8 cellular contexts compared by ENCODE assay signal in genomic region chr10:3784510-3785250, GRCh38. TPM values are rescaled to one million over a fixed set of nuclear protein-coding genes. Genes with fewer than 3 reads are reported as not detected.
DNase-seq lines count a peak whose midpoint lies in the region; ATAC-seq and TF ChIP-seq lines count a peak whose summit lies in the region.

Gene KLF6 (minus strand): TSS chr10:3785209. CDS start chr10:3785014, 195 bp downstream.

- peak within 1 kb of the TSS; percentile 98 for H3K27ac Mint-ChIP-seq in Caco-2 (ENCODE audit: unreplicated experiment)
- H3K27ac Mint-ChIP-seq in osteocyte (ENCODE audit: unreplicated experiment), result peak within 1 kb of the TSS; percentile 99

- dilution Hi-C loops in IMR-90 (cut with HindIII; ENCODE audit: low sequenced_read_pairs, unreplicated experiment), result no loop called here

- H3K9me3 ChIP-seq in Caco-2 (no peaks in the 10 kb centered on the region), IMR-90 (ENCODE audit: control insufficient read depth, insufficient read depth, low read length) (no peaks in the 10 kb centered on the region; the same call in 1 of the 2 replicates)

- peak within 1 kb of the TSS; percentile 96 for H2AK9ac ChIP-seq in IMR-90 (replicated peaks; ENCODE audit: low read depth, low read length, poor library complexity)

- H3K4me1 ChIP-seq in Caco-2 (peaks cover 54% of the 10 kb centered on the region), IMR-90 (ENCODE audit: control insufficient read depth, insufficient read depth, low read length) (peaks cover 21% of the 10 kb centered on the region)

- H2AFZ ChIP-seq in IMR-90 (replicated peaks; ENCODE audit: low read length, poor library complexity), result peak within 1 kb of the TSS; percentile 46

- peak within 1 kb of the TSS; percentile 93 for H2BK120ac ChIP-seq in IMR-90 (ENCODE audit: low read depth, low read length)

- H3K27me3 ChIP-seq in Caco-2 (replicated peaks; ENCODE audit: control insufficient read depth, insufficient read depth, low read length), result no peaks in the 10 kb centered on the region
- no peaks in the 10 kb centered on the region for H3K27me3 ChIP-seq in IMR-90 (ENCODE audit: control insufficient read depth, insufficient read depth, low read length)

- peak within 1 kb of the TSS; percentile 81 for H2BK20ac ChIP-seq in IMR-90 (ENCODE audit: low read depth, low read length)

- H3K4ac ChIP-seq in IMR-90 (ENCODE audit: low read depth, low read length), result peak within 1 kb of the TSS; percentile 99

- H3K4me1 Mint-ChIP-seq in Caco-2 (ENCODE audit: low read depth, unreplicated experiment) (peaks cover 35% of the 10 kb centered on the region), osteocyte (ENCODE audit: unreplicated experiment) (peaks cover 41% of the 10 kb centered on the region)

- H3K79me1 ChIP-seq in IMR-90 (ENCODE audit: low read depth in 1 of 2, low read length in 2 of 2), result peaks cover 3 to 22% of the 10 kb centered on the region in 2 experiments; a peak in 3 of 4 replicates

- ATAC-seq in GM19467 (IDR thresholded peaks at IDR 0.05; ENCODE audit: unreplicated experiment) (peak; percentile 0), IMR-90 (ENCODE audit: low read depth) (no peak; the same call in 1 of the 2 replicates), Right ventricle myocardium inferior (peak; percentile 23)

- peak within 1 kb of the TSS; percentile 96 for H3K4me3 ChIP-seq in Caco-2 (ENCODE audit: low read depth, low read length)
- H3K4me3 ChIP-seq in IMR-90 (ENCODE audit: insufficient read depth, low read depth, low read length), result peak within 1 kb of the TSS; percentile 91

- H2AK5ac ChIP-seq in IMR-90 (ENCODE audit: low read depth, low read length), result peak within 1 kb of the TSS; percentile 97

- peaks cover 12% of the 10 kb centered on the region for H3K9me1 ChIP-seq in IMR-90 (ENCODE audit: insufficient read depth, low read length)

- H3K9me3 Mint-ChIP-seq in Caco-2 (ENCODE audit: unreplicated experiment) (peaks cover 4% of the 10 kb centered on the region), osteocyte (ENCODE audit: unreplicated experiment) (peaks cover 2% of the 10 kb centered on the region)

- H3K4me2 ChIP-seq in IMR-90 (ENCODE audit: low read depth, low read length), result peak within 1 kb of the TSS; percentile 98

- peaks cover 43% of the 10 kb centered on the region for H4K20me1 ChIP-seq in IMR-90 (ENCODE audit: insufficient read depth, low read length)

- peaks cover 10% of the 10 kb centered on the region for H3K36me3 ChIP-seq in Caco-2 (ENCODE audit: control insufficient read depth, insufficient read depth, low read length)
- H3K36me3 ChIP-seq in IMR-90 (ENCODE audit: control insufficient read depth, insufficient read depth, low read length), result peaks cover 30% of the 10 kb centered on the region

- POLR2A ChIA-PET in Caco-2 (lab: Charles Lee) (interaction anchor here (0.5 to 4.0 kb wide), 38 partner anchors 8 to 515 kb away, joined by 3 to 109 read pairs (median 6); no protein-coding TSS in a partner anchor), IMR-90 (lab: Charles Lee; ENCODE audit: unreplicated experiment) (interaction anchor here (0.6 to 2.3 kb wide), 32 partner anchors 9 to 986 kb away, joined by 3 to 11 read pairs (median 4); no protein-coding TSS in a partner anchor)

- CTCF ChIA-PET in Caco-2 (lab: Charles Lee), result interaction anchor here (1.4 to 1.6 kb wide), 4 partner anchors 25 to 68 kb away, joined by 6 to 10 read pairs (median 8); no protein-coding TSS in a partner anchor
- CTCF ChIA-PET in IMR-90 (lab: Yijun Ruan, JAX), result interaction anchor here (0.7 kb wide), 2 partner anchors 118 to 316 kb away, joined by 3 read pairs; no protein-coding TSS in a partner anchor

- H4K5ac ChIP-seq in IMR-90 (ENCODE audit: low read depth, low read length), result peak within 1 kb of the TSS; percentile 95

- H2BK15ac ChIP-seq in IMR-90 (ENCODE audit: low read depth, low read length), result peak within 1 kb of the TSS; percentile 88

- H3K27ac ChIP-seq in IMR-90 (ENCODE audit: insufficient read depth, low read length), result peak within 1 kb of the TSS; percentile 97

- H3K4me3 Mint-ChIP-seq in Caco-2 (ENCODE audit: unreplicated experiment) (peak within 1 kb of the TSS; percentile 91), osteocyte (ENCODE audit: unreplicated experiment) (peak within 1 kb of the TSS; percentile 97)

- peak within 1 kb of the TSS; percentile 97 for H4K91ac ChIP-seq in IMR-90 (ENCODE audit: insufficient read depth, low read depth, low read length)

- H3K36me3 Mint-ChIP-seq in Caco-2 (ENCODE audit: insufficient read depth, unreplicated experiment), result peaks cover 71% of the 10 kb centered on the region
- H3K36me3 Mint-ChIP-seq in osteocyte (ENCODE audit: unreplicated experiment), result peaks cover 49% of the 10 kb centered on the region

- peak within 1 kb of the TSS; percentile 99 for H3K18ac ChIP-seq in IMR-90 (ENCODE audit: low read depth, low read length)

- intact Hi-C loops in Caco-2 (cut with micrococcal nuclease; ENCODE audit: unreplicated experiment) (loop anchor here (1.0 to 10.0 kb wide), 9 partner anchors 8 to 587 kb away; no protein-coding TSS in a partner anchor), IMR-90 (cut with micrococcal nuclease) (loop anchor here (1.0 to 10.0 kb wide), 6 partner anchors 103 to 728 kb away; no protein-coding TSS in a partner anchor), Right ventricle myocardium inferior (cut with DNase I) (loop anchor here (1.0 to 10.0 kb wide), 6 partner anchors 100 to 878 kb away; no protein-coding TSS in a partner anchor)

- H3K14ac ChIP-seq in IMR-90 (replicated peaks; ENCODE audit: low read depth, low read length), result peak within 1 kb of the TSS; percentile 100

- H3K23ac ChIP-seq in IMR-90 (ENCODE audit: low read depth, low read length), result peak within 1 kb of the TSS; percentile 100

- DNase-seq in Caco-2 (no peak), IMR-90 (peak; percentile 28), Right ventricle myocardium inferior (ENCODE audit: missing footprints) (peak; percentile 77), osteocyte (ENCODE audit: extremely low spot score, unreplicated experiment) (peak; percentile 90), SIG-M5 treated with dmso at 0.1 percent for 504 hours (lab: John Stamatoyannopoulos, UW; ENCODE audit: unreplicated experiment) (no peak), MV-4-11 (lab: John Stamatoyannopoulos, UW) (no peak)
- DNase-seq in activated naive CD4-positive, alpha-beta T cell treated with anti-CD3 and anti-CD28 coated beads, Interleukin-2, amount 50 U/mL, for 16 hours, result peak; percentile 49

- H3K9ac ChIP-seq in IMR-90 (ENCODE audit: low read depth, low read length), result peak within 1 kb of the TSS; percentile 100

- BruUV-seq in Caco-2 (replicated peaks; lab: Mats Ljungman, UMichigan) (no TSS peak), IMR-90 (replicated peaks; lab: Mats Ljungman, UMichigan) (TSS peak; percentile 64)

- H3K56ac ChIP-seq in IMR-90 (ENCODE audit: extremely low read depth, insufficient read depth, low read length), result peak within 1 kb of the TSS; percentile 99

- 1% methylated on average over 32 of the region's 69 CpGs; no CpG with 5 or more reads in 1 of the 2 experiments for WGBS in IMR-90 (ENCODE audit: extremely low coverage in 2 of 2, insufficient read length in 1 of 2), 2 experiments

- TF ChIP-seq POLR2A in IMR-90 (IDR thresholded peaks at IDR 0.05; ENCODE audit: low read depth, low read length), result peak; percentile 98

- TF ChIP-seq CTCF in Caco-2 (IDR thresholded peaks at IDR 0.05; ENCODE audit: insufficient read depth in 1 of 2, low read depth in 1 of 2, low read length in 1 of 2, severe bottlenecking in 1 of 2, unreplicated experiment in 1 of 2) (no peak), IMR-90 (conservative IDR thresholded peaks at IDR 0.05; ENCODE audit: low read depth, low read length) (0 out of 2 replicates have a peak, but pooled peaks have one; percentile 0), osteocyte (IDR thresholded peaks at IDR 0.05) (peak; percentile 22)

- no peaks in the 10 kb centered on the region for H3K27me3 Mint-ChIP-seq in Caco-2 (ENCODE audit: insufficient read depth, unreplicated experiment)
- H3K27me3 Mint-ChIP-seq in osteocyte (ENCODE audit: unreplicated experiment), result no peaks in the 10 kb centered on the region

- H4K8ac ChIP-seq in IMR-90 (ENCODE audit: low read depth in 2 of 2, low read length in 2 of 2), result peak within 1 kb of the TSS; percentile 88 to 94

- TF ChIP-seq RAD21 in IMR-90 (IDR thresholded peaks at IDR 0.05; ENCODE audit: low read length), result peak; percentile 35

- peak within 1 kb of the TSS; percentile 97 for H2BK5ac ChIP-seq in IMR-90 (ENCODE audit: low read depth, low read length, poor library complexity, severe bottlenecking)

- in situ Hi-C loops in IMR-90 (cut with MboI; ENCODE audit: low sequenced_read_pairs), result loop anchor here (5.0 to 10.0 kb wide), 3 partner anchors 458 to 990 kb away; no protein-coding TSS in a partner anchor

TF ChIP-seq in IMR-90, 13 proteins besides CTCF, POLR2A, EP300 and RAD21:
- TF ChIP-seq CHD1 (IDR thresholded peaks at IDR 0.05; ENCODE audit: low read depth, low read length), result peak; percentile 93; the same call in 1 of the 2 replicates
- no peak for TF ChIP-seq MAZ (IDR thresholded peaks at IDR 0.05; ENCODE audit: borderline replicate concordance, low read depth, low read length)

RNA-seq across cellular contexts. Expression of gene KLF6, which starts in this region (rescaled TPM):
- total RNA-seq in Caco-2 (2022) (78.5 and 84.5 TPM in 2 replicates), IMR-90 (2012; rRNA removed) (69.0 and 98.6 TPM in 2 replicates), Right ventricle myocardium inferior (68.4 TPM), osteocyte (263 and 341 TPM in 2 replicates)
- 123 and 175 TPM in 2 replicates for polyA plus RNA-seq in IMR-90 (2012; rRNA removed)
- polyA plus RNA-seq in IMR-90 (2012; cell fraction: cytosol; rRNA removed), result 70.4 and 114 TPM in 2 replicates
- polyA plus RNA-seq in IMR-90 (2012; cell fraction: nucleus; rRNA removed; ENCODE audit: low replicate concordance), result 720 and 827 TPM in 2 replicates

Comparison
In these comparisons a context has a peak if more than half of its experiments do, and no peak if none do; other contexts are left out.
1. DNase-seq: peak in IMR-90 (single experiment), activated naive CD4-positive, alpha-beta T cell treated with anti-CD3 and anti-CD28 coated beads, Interleukin-2, amount 50 U/mL, for 16 hours (single experiment), Right ventricle myocardium inferior (single experiment) and osteocyte (single experiment); none in Caco-2 (0 of 2), SIG-M5 treated with dmso at 0.1 percent for 504 hours (single experiment) and MV-4-11 (single experiment).
2. CTCF ChIP-seq: peak in IMR-90 (single experiment) and osteocyte (single experiment); none in Caco-2 (0 of 2).